15 cellular contexts compared by ENCODE assay signal in genomic region chr22:48577014-48577690, GRCh38.
A peak's percentile ranks its signal among the peaks of the same experiment; 100 is the strongest.
DNase-seq lines count a peak whose midpoint lies in the region; ATAC-seq, FAIRE-seq and TF ChIP-seq lines count a peak whose summit lies in the region.
"Had no signal": no experiment of that assay in that cellular context is flagged by ENCODE, and none has a peak within 500 bp of the region (broad histone marks: within the 10 kb centered on the region; RNA-seq: fewer than 3 reads in every experiment).

No MANE protein-coding gene starts in this region.

- BruUV-seq in MCF 10A (replicated peaks; lab: Mats Ljungman, UMichigan): no TSS peak

- peaks cover 7% of the 10 kb centered on the region for H3K9me3 Mint-ChIP-seq in MCF 10A (ENCODE audit: unreplicated experiment)
- peaks cover under 1% of the 10 kb centered on the region for H3K9me3 Mint-ChIP-seq in activated naive CD8-positive, alpha-beta T cell treated with anti-CD3 and anti-CD28 coated beads for 36 hours

- no peaks in the 10 kb centered on the region for H3K27me3 Mint-ChIP-seq in MCF 10A (ENCODE audit: insufficient read depth, unreplicated experiment)
- peaks cover 33% of the 10 kb centered on the region for H3K27me3 Mint-ChIP-seq in T-helper 17 cell
- peaks cover 28% of the 10 kb centered on the region for H3K27me3 Mint-ChIP-seq in activated naive CD8-positive, alpha-beta T cell treated with anti-CD3 and anti-CD28 coated beads for 36 hours

- CTCF ChIA-PET in MCF 10A (lab: Yijun Ruan, JAX): no interaction called here

- no peaks in the 10 kb centered on the region for H3K9me3 ChIP-seq in breast epithelium
- no peaks in the 10 kb centered on the region for H3K9me3 ChIP-seq in T-helper 17 cell (ENCODE audit: control insufficient read depth, low read length, poor library complexity, severe bottlenecking)
- H3K9me3 ChIP-seq: colonic mucosa had no signal

- DNase-seq in breast epithelium (ENCODE audit: low spot score in 2 of 2): no peak
- DNase-seq in MCF 10A (ENCODE audit: unreplicated experiment): no peak
- DNase-seq in T-helper 17 cell: no peak
- DNase-seq in medulla oblongata (ENCODE audit: extremely low spot score): peak; percentile 45
- DNase-seq in urothelium cell line (ENCODE audit: low spot score): peak; percentile 35
- no peak for DNase-seq in activated naive CD8-positive, alpha-beta T cell treated with anti-CD3 and anti-CD28 coated beads for 36 hours
- no peak for DNase-seq in UCSD-AML1 (lab: John Stamatoyannopoulos, UW; ENCODE audit: unreplicated experiment)
- DNase-seq: activated naive CD4-positive, alpha-beta T cell treated with anti-CD3 and anti-CD28 coated beads, Interleukin-2, amount 10 ng/mL, durations not matched to agents 7 days and 5 days; colonic mucosa; SHP77 treated with DMSO at 0.1 percent for 48 hours; stimulated activated CD4-positive, alpha-beta T cell treated with anti-CD3 and anti-CD28 coated beads, Interleukin-4, amount 100 ng/mL, for 1 hour had no signal

- H3K4me3 Mint-ChIP-seq in MCF 10A (ENCODE audit: unreplicated experiment) (no peak overlapping the region), T-helper 17 cell (peak overlapping the region; percentile 45)
- no peak overlapping the region for H3K4me3 Mint-ChIP-seq in activated naive CD8-positive, alpha-beta T cell treated with anti-CD3 and anti-CD28 coated beads for 36 hours
- H3K4me3 Mint-ChIP-seq: activated naive CD4-positive, alpha-beta T cell treated with anti-CD3 and anti-CD28 coated beads, Interleukin-2, amount 10 ng/mL, durations not matched to agents 7 days and 5 days had no signal

- no peak for TF ChIP-seq POLR2A in breast epithelium (IDR thresholded peaks at IDR 0.05)

- H3K4me1 ChIP-seq in breast epithelium: no peaks in the 10 kb centered on the region
- H3K4me1 ChIP-seq: colonic mucosa had no signal

- POLR2A ChIA-PET in MCF 10A (lab: Yijun Ruan, JAX): no interaction called here

- H3K4me3 ChIP-seq in breast epithelium: peak overlapping the region; percentile 32 to 64 (median 53)
- H3K4me3 ChIP-seq: GM23248 had no signal

- no peak for ATAC-seq in T-helper 17 cell
- ATAC-seq in GM19455 (IDR thresholded peaks at IDR 0.05; ENCODE audit: unreplicated experiment): no peak
- ATAC-seq: stimulated activated naive CD8-positive, alpha-beta T cell treated with anti-CD3 and anti-CD28 coated beads, Interleukin-15, Interleukin-2, amounts not matched to agents 100 U/mL and 50 U/mL, for 24 hours had no signal

- no peak for FAIRE-seq in urothelium cell line (lab: Jason Lieb, UNC)
- FAIRE-seq: frontal cortex had no signal

- TF ChIP-seq CTCF in breast epithelium (IDR thresholded peaks at IDR 0.05) (no peak), MCF 10A (IDR thresholded peaks at IDR 0.05; ENCODE audit: unreplicated experiment) (no peak)

- H3K27me3 ChIP-seq in breast epithelium: peaks cover 3 to 39% of the 10 kb centered on the region in 2 donors

- H3K27ac ChIP-seq in breast epithelium: no peak overlapping the region
- H3K27ac ChIP-seq: colonic mucosa, GM23248 had no signal

- no peaks in the 10 kb centered on the region for H3K36me3 ChIP-seq in breast epithelium
- H3K36me3 ChIP-seq: colonic mucosa had no signal

- H3K36me3 Mint-ChIP-seq in MCF 10A (ENCODE audit: insufficient read depth, unreplicated experiment): no peaks in the 10 kb centered on the region
- peaks cover 2% of the 10 kb centered on the region for H3K36me3 Mint-ChIP-seq in T-helper 17 cell (ENCODE audit: low read depth)
- no peaks in the 10 kb centered on the region for H3K36me3 Mint-ChIP-seq in activated naive CD8-positive, alpha-beta T cell treated with anti-CD3 and anti-CD28 coated beads for 36 hours
- H3K36me3 Mint-ChIP-seq: activated naive CD4-positive, alpha-beta T cell treated with anti-CD3 and anti-CD28 coated beads, Interleukin-2, amount 10 ng/mL, durations not matched to agents 7 days and 5 days had no signal

- no peak overlapping the region for H3K27ac Mint-ChIP-seq in MCF 10A (ENCODE audit: low read depth, unreplicated experiment)
- H3K27ac Mint-ChIP-seq in T-helper 17 cell: no peak overlapping the region
- H3K27ac Mint-ChIP-seq in activated naive CD8-positive, alpha-beta T cell treated with anti-CD3 and anti-CD28 coated beads for 36 hours: no peak overlapping the region

- H3K4me1 Mint-ChIP-seq in MCF 10A (ENCODE audit: insufficient read depth, unreplicated experiment) (no peaks in the 10 kb centered on the region), T-helper 17 cell (no peaks in the 10 kb centered on the region)
- H3K4me1 Mint-ChIP-seq in activated naive CD8-positive, alpha-beta T cell treated with anti-CD3 and anti-CD28 coated beads for 36 hours: no peaks in the 10 kb centered on the region
- H3K4me1 Mint-ChIP-seq: activated naive CD4-positive, alpha-beta T cell treated with anti-CD3 and anti-CD28 coated beads, Interleukin-2, amount 10 ng/mL, durations not matched to agents 7 days and 5 days had no signal

- intact Hi-C loops in breast epithelium (cut with DNase I; ENCODE audit: low total_unique reads) (loop anchor here (2.0 kb wide), 1 partner anchor 32 kb away; no protein-coding TSS in a partner anchor), MCF 10A (cut with micrococcal nuclease) (no loop called here)

Comparison
In these comparisons a context has a peak if more than half of its experiments do, and no peak if none do; other contexts are left out.
1. DNase-seq: peak in medulla oblongata (single experiment) and urothelium cell line (single experiment); none in breast epithelium (0 of 2), MCF 10A (single experiment), T-helper 17 cell (0 of 3), activated naive CD8-positive, alpha-beta T cell treated with anti-CD3 and anti-CD28 coated beads for 36 hours (single experiment) and UCSD-AML1 (single experiment).